In genomic region chr2:11788725-11789124, GRCh38 we compare ENCODE assay signal across 21 cellular contexts.
"Had no signal": no experiment of that assay in that cellular context is flagged by ENCODE, and none has a peak within 500 bp of the region (broad histone marks: within the 10 kb centered on the region; RNA-seq: fewer than 3 reads in every experiment).

No MANE protein-coding gene starts in this region.

- H3K4me3 Mint-ChIP-seq: activated naive CD4-positive, alpha-beta T cell treated with anti-CD3 and anti-CD28 coated beads, Interleukin-2, amount 50 U/mL, for 24 hours; central memory CD8-positive, alpha-beta T cell; mesothelial cell of epicardium; nephron; WTC11 had no signal

- H3K9me3 ChIP-seq: ascending aorta, esophagus muscularis mucosa, left ventricle myocardium inferior, pancreas, upper lobe of left lung had no signal

- H3K4me3 ChIP-seq: ascending aorta, dorsolateral prefrontal cortex, esophagus muscularis mucosa, hepatocyte, left ventricle myocardium inferior, pancreas, upper lobe of left lung had no signal

- H3K27me3 ChIP-seq: ascending aorta, brain microvascular endothelial cell, dorsolateral prefrontal cortex, esophagus muscularis mucosa, hepatocyte, pancreas, upper lobe of left lung had no signal

- H3K4me1 Mint-ChIP-seq: activated naive CD4-positive, alpha-beta T cell treated with anti-CD3 and anti-CD28 coated beads, Interleukin-2, amount 50 U/mL, for 24 hours; mesothelial cell of epicardium; nephron had no signal

- H3K4me1 ChIP-seq: pancreas, upper lobe of left lung had no signal

- H3K27ac ChIP-seq: ascending aorta, brain microvascular endothelial cell, dorsolateral prefrontal cortex, esophagus muscularis mucosa, hepatocyte, left ventricle myocardium inferior, pancreas, upper lobe of left lung had no signal

- H3K27ac Mint-ChIP-seq: activated naive CD4-positive, alpha-beta T cell treated with anti-CD3 and anti-CD28 coated beads, Interleukin-2, amount 50 U/mL, for 24 hours; mesothelial cell of epicardium; nephron; WTC11 had no signal

- H3K27me3 Mint-ChIP-seq: activated naive CD4-positive, alpha-beta T cell treated with anti-CD3 and anti-CD28 coated beads, Interleukin-2, amount 50 U/mL, for 24 hours; central memory CD8-positive, alpha-beta T cell had no signal

- ATAC-seq: pancreas; right cardiac atrium; stimulated activated naive CD8-positive, alpha-beta T cell treated with anti-CD3 and anti-CD28 coated beads, Interleukin-15, Interleukin-2, amounts not matched to agents 100 U/mL and 50 U/mL, for 24 hours; WTC11 had no signal

- DNase-seq: activated gamma-delta T cell treated with Interleukin-2 at 50 U/mL for 16 hours; brain microvascular endothelial cell; dorsolateral prefrontal cortex; glutamatergic neuron; kidney glomerular epithelial cell; left ventricle myocardium inferior; pancreas; right cardiac atrium; stimulated activated CD4-positive, alpha-beta T cell treated with anti-CD3 and anti-CD28 coated beads, Interleukin-4, amount 100 ng/mL, for 24 hours; stimulated activated naive CD8-positive, alpha-beta T cell treated with anti-CD3 and anti-CD28 coated beads, Interleukin-15, Interleukin-2, amounts not matched to agents 100 U/mL and 50 U/mL, for 24 hours; T-helper 1 cell; T-helper 9 cell; upper lobe of left lung had no signal
